15 cellular contexts compared by ENCODE assay signal in the genomic region with DNA sequence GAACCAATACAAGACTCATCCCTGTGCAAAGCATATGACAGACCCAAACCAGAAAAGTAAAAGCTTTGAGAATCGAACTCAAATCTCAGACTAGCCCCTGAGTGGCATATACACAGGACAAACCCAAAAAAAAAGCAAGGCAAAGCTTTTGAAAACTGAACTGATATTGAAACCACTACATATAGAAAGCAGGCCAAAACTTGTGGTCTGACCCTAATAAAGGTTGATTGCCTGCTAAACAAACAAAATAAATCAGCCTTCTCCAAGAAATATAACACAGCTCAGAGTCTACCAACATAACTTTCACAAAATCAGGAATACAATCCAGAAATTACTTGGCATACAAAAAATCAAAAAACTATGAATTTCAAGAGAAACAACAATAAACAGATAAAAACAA. TPM values are rescaled to one million over a fixed set of nuclear protein-coding genes. Genes with fewer than 3 reads are reported as not detected.
DNase-seq lines count a peak whose midpoint lies in the region; ATAC-seq and TF ChIP-seq lines count a peak whose summit lies in the region.
"Had no signal": no experiment of that assay in that cellular context is flagged by ENCODE, and none has a peak within 500 bp of the region (broad histone marks: within the 10 kb centered on the region; RNA-seq: fewer than 3 reads in every experiment).

No MANE protein-coding gene starts in this region.

- H3K27me3 Mint-ChIP-seq in progenitor cell of endocrine pancreas: no peaks in the 10 kb centered on the region

- peak; percentile 77 for ATAC-seq in GM19324 (IDR thresholded peaks at IDR 0.05; ENCODE audit: low FRiP score, unreplicated experiment)
- peak; percentile 42 for ATAC-seq in HG02623 (IDR thresholded peaks at IDR 0.05; ENCODE audit: unreplicated experiment)
- ATAC-seq in HG03460 (IDR thresholded peaks at IDR 0.05; ENCODE audit: unreplicated experiment): peak; percentile 50
- ATAC-seq: CD8-positive, alpha-beta T cell had no signal

- peaks cover 7% of the 10 kb centered on the region for H3K79me2 ChIP-seq in smooth muscle cell (ENCODE audit: low read depth)

- no peaks in the 10 kb centered on the region for H3F3A ChIP-seq in smooth muscle cell (ENCODE audit: low read depth)

- WGBS in smooth muscle cell (ENCODE audit: low lambda C conversion rate): 100% methylated on average over 1 of the region's 1 CpG

- no peaks in the 10 kb centered on the region for H3K9me3 ChIP-seq in ascending aorta
- H3K9me3 ChIP-seq in smooth muscle cell (replicated peaks; ENCODE audit: low read depth): no peaks in the 10 kb centered on the region
- H3K9me3 ChIP-seq: thoracic aorta had no signal

- no peak overlapping the region for H3K9ac ChIP-seq in smooth muscle cell (ENCODE audit: low read depth)

- H3K9me3 Mint-ChIP-seq in progenitor cell of endocrine pancreas (ENCODE audit: low read depth): peaks cover 8% of the 10 kb centered on the region

- no peaks in the 10 kb centered on the region for H3K27me3 ChIP-seq in ascending aorta
- no peaks in the 10 kb centered on the region for H3K27me3 ChIP-seq in smooth muscle cell (ENCODE audit: low read depth)

- DNase-seq in progenitor cell of endocrine pancreas (ENCODE audit: low spot score, unreplicated experiment): no peak
- DNase-seq in ascending aorta (ENCODE audit: low spot score in 2 of 2): no peak
- DNase-seq in GDM1 (lab: John Stamatoyannopoulos, UW): no peak
- DNase-seq in SW480 (ENCODE audit: low spot score): no peak
- no peak for DNase-seq in smooth muscle cell (lab: John Stamatoyannopoulos, UW; ENCODE audit: unreplicated experiment)
- DNase-seq: CD8-positive, alpha-beta T cell; foreskin fibroblast; NCI-H1048; NCI-H446 treated with DMSO at 0.1 percent for 48 hours had no signal

- H2AFZ ChIP-seq in smooth muscle cell (ENCODE audit: low read depth): no peak overlapping the region

- H3K27ac Mint-ChIP-seq in progenitor cell of endocrine pancreas: peak overlapping the region; percentile 53
- H3K27ac Mint-ChIP-seq: CD8-positive, alpha-beta T cell; nephron had no signal

- no peak overlapping the region for H3K4me3 ChIP-seq in ascending aorta
- H3K4me3 ChIP-seq in smooth muscle cell: no peak overlapping the region
- H3K4me3 ChIP-seq: thoracic aorta had no signal

- no peaks in the 10 kb centered on the region for H3K36me3 ChIP-seq in ascending aorta
- H3K36me3 ChIP-seq in smooth muscle cell (ENCODE audit: low read depth): no peaks in the 10 kb centered on the region
- H3K36me3 ChIP-seq: thoracic aorta had no signal

- TF ChIP-seq CTCF in progenitor cell of endocrine pancreas (IDR thresholded peaks at IDR 0.05; ENCODE audit: unreplicated experiment) (no peak), ascending aorta (IDR thresholded peaks at IDR 0.05) (no peak), smooth muscle cell (IDR thresholded peaks at IDR 0.05; ENCODE audit: borderline replicate concordance, insufficient read depth, poor library complexity, severe bottlenecking) (no peak)

- intact Hi-C loops in ascending aorta (cut with DNase I): no loop called here

- H3K27ac ChIP-seq in ascending aorta (no peak overlapping the region), smooth muscle cell (ENCODE audit: low read depth) (no peak overlapping the region)
- H3K27ac ChIP-seq: thoracic aorta, VCaP had no signal

- H3K4me1 ChIP-seq in ascending aorta (no peaks in the 10 kb centered on the region), smooth muscle cell (ENCODE audit: low read depth) (peaks cover 8% of the 10 kb centered on the region)

- H3K4me2 ChIP-seq in smooth muscle cell: no peak overlapping the region

- peaks cover 18% of the 10 kb centered on the region for H3K4me1 Mint-ChIP-seq in progenitor cell of endocrine pancreas (ENCODE audit: low read depth)

- H3K36me3 Mint-ChIP-seq in progenitor cell of endocrine pancreas (ENCODE audit: insufficient read depth): peaks cover 8% of the 10 kb centered on the region

- H4K20me1 ChIP-seq in smooth muscle cell (ENCODE audit: low read depth): no peaks in the 10 kb centered on the region

- H3K4me3 Mint-ChIP-seq in progenitor cell of endocrine pancreas (ENCODE audit: low read depth): no peak overlapping the region
- H3K4me3 Mint-ChIP-seq: CD8-positive, alpha-beta T cell; nephron had no signal

RNA-seq across cellular contexts. Expression of a gene that starts 40.3 kb away (rescaled TPM):
- 95.2 and 103 TPM in 2 replicates for total RNA-seq in progenitor cell of endocrine pancreas
- total RNA-seq in ascending aorta: 15.2 TPM
- 22.0 and 26.2 TPM in 2 replicates for total RNA-seq in smooth muscle cell
- 1.6 and 3.1 TPM in 2 replicates for polyA plus RNA-seq in smooth muscle cell
